8 cellular contexts compared by ENCODE assay signal in genomic region chr1:29332204-29332603, GRCh38.
DNase-seq lines count a peak whose midpoint lies in the region; ATAC-seq and TF ChIP-seq lines count a peak whose summit lies in the region.

No MANE protein-coding gene starts in this region.

- ATAC-seq in mucosa of descending colon (peak; percentile 56), GM21717 (IDR thresholded peaks at IDR 0.05; ENCODE audit: unreplicated experiment) (no peak)

- no peaks in the 10 kb centered on the region for H3K4me1 ChIP-seq in mucosa of descending colon (ENCODE audit: low read depth)

- no peaks in the 10 kb centered on the region for H3K9me3 ChIP-seq in mucosa of descending colon

- intact Hi-C loops in mucosa of descending colon (cut with DNase I, micrococcal nuclease): no loop called here

- H3K4me3 ChIP-seq in mucosa of descending colon: no peak overlapping the region

- peak; percentile 23 to 76 for DNase-seq in NCI-H526 (lab: John Stamatoyannopoulos, UW)
- no peak for DNase-seq in NCI-H526 treated with DMSO at 0.1 percent for 48 hours (lab: John Stamatoyannopoulos, UW)
- DNase-seq in mucosa of descending colon: peak in 1 of 3 donors; percentile 62
- DNase-seq in dedifferentiated amniotic fluid mesenchymal stem cell (ENCODE audit: extremely low spot score): no peak
- no peak for DNase-seq in activated effector memory CD4-positive, alpha-beta T cell treated with anti-CD3 and anti-CD28 coated beads, Interleukin-2, amount 50 U/mL, for 16 hours

- peak; percentile 50 for TF ChIP-seq CTCF in LNCAP (IDR thresholded peaks at IDR 0.05)
- TF ChIP-seq CTCF in mucosa of descending colon (IDR thresholded peaks at IDR 0.05): no peak

- no peaks in the 10 kb centered on the region for H3K36me3 ChIP-seq in mucosa of descending colon (ENCODE audit: low read depth)

- H3K27ac ChIP-seq in angular gyrus (ENCODE audit: low read depth, low read length): peak overlapping the region; percentile 65

Comparison
In these comparisons a context has a peak if more than half of its experiments do, and no peak if none do; other contexts are left out.
1. DNase-seq: peak in NCI-H526 (2 of 2); none in NCI-H526 treated with DMSO at 0.1 percent for 48 hours (single experiment), dedifferentiated amniotic fluid mesenchymal stem cell (single experiment) and activated effector memory CD4-positive, alpha-beta T cell treated with anti-CD3 and anti-CD28 coated beads, Interleukin-2, amount 50 U/mL, for 16 hours (single experiment).